ENCODE assay signal across 8 cellular contexts in genomic region chr4:119462733-119463132, GRCh38.
A peak's percentile ranks its signal among the peaks of the same experiment; 100 is the strongest.
DNase-seq lines count a peak whose midpoint lies in the region; ATAC-seq and TF ChIP-seq lines count a peak whose summit lies in the region.
"Not testable (repeated sequence)": the region's sequence is repeated elsewhere in the genome, so short reads cannot be mapped to it uniquely, and the experiment has no call there.

No MANE protein-coding gene starts in this region.

- TF ChIP-seq CTCF in BE2C (IDR thresholded peaks at IDR 0.05; ENCODE audit: low read depth, low read length), result peak; percentile 19
- TF ChIP-seq CTCF in Loucy (conservative IDR thresholded peaks at IDR 0.05; ENCODE audit: low read length), result peak; percentile 32

- H3K4me3 ChIP-seq in BE2C (ENCODE audit: low read depth, low read length); Loucy (ENCODE audit: low read length, poor library complexity, severe bottlenecking): not testable (repeated sequence)

- H4K20me1 ChIP-seq in Loucy (ENCODE audit: insufficient read depth, low read length, poor library complexity, severe bottlenecking), result not testable (repeated sequence)

- H3F3A ChIP-seq in Loucy (ENCODE audit: low read depth), result not testable (repeated sequence)

- not testable (repeated sequence) for H3K9me2 ChIP-seq in Loucy (replicated peaks; ENCODE audit: low read depth, low read length)

- H3K9me3 Mint-ChIP-seq in dendritic cell treated with granulocyte-macrophage colony-stimulating factor and Interleukin-4, amounts not matched to agents 40 ng/mL and 50 ng/mL, for 4 days; immature natural killer cell: not testable (repeated sequence)

- not testable (repeated sequence) for H3K36me3 ChIP-seq in BE2C; Loucy (ENCODE audit: insufficient read depth, low read length)

- ATAC-seq in GM18858 (IDR thresholded peaks at IDR 0.05; ENCODE audit: unreplicated experiment), result peak; percentile 63

- not testable (repeated sequence) for H3K4me3 Mint-ChIP-seq in dendritic cell treated with granulocyte-macrophage colony-stimulating factor and Interleukin-4, amounts not matched to agents 40 ng/mL and 50 ng/mL, for 4 days; immature natural killer cell

- DNase-seq in BE2C (peak; percentile 37), T follicular helper cell (ENCODE audit: low read depth) (peak; percentile 33), activated T-cell treated with anti-CD3 and anti-CD28 coated beads for 4 hours (peak; percentile 35), immature natural killer cell (peak in 2 of 3 donors; percentile 10 to 24)
- DNase-seq in stimulated activated CD4-positive, alpha-beta T cell treated with anti-CD3 and anti-CD28 coated beads, Interleukin-12 subunit alpha, Interleukin-12 subunit beta, amount 100 ng/mL, for 4 hours, result peak; percentile 12

- not testable (repeated sequence) for H3K4me2 ChIP-seq in Loucy (ENCODE audit: low read depth, low read length, poor library complexity, severe bottlenecking)

- intact Hi-C loops in dendritic cell treated with granulocyte-macrophage colony-stimulating factor and Interleukin-4, amounts not matched to agents 40 ng/mL and 50 ng/mL, for 4 days (cut with micrococcal nuclease), result not testable (repeated sequence)

- not testable (repeated sequence) for H3K27me3 Mint-ChIP-seq in dendritic cell treated with granulocyte-macrophage colony-stimulating factor and Interleukin-4, amounts not matched to agents 40 ng/mL and 50 ng/mL, for 4 days; immature natural killer cell (ENCODE audit: low read depth in 3 of 3)

- peaks cover 21% of the 10 kb centered on the region for H3K36me3 Mint-ChIP-seq in dendritic cell treated with granulocyte-macrophage colony-stimulating factor and Interleukin-4, amounts not matched to agents 40 ng/mL and 50 ng/mL, for 4 days (ENCODE audit: low read depth)
- H3K36me3 Mint-ChIP-seq in immature natural killer cell, result peaks cover 10 to 23% (median 13%) of the 10 kb centered on the region in 3 donors

- not testable (repeated sequence) for H3K9ac ChIP-seq in Loucy (ENCODE audit: low read depth, low read length, poor library complexity, severe bottlenecking)

- not testable (repeated sequence) for H3K4me1 ChIP-seq in BE2C; Loucy (ENCODE audit: insufficient read depth, low read length, poor library complexity, severe bottlenecking)

- not testable (repeated sequence) for H3K27me3 ChIP-seq in BE2C; Loucy (ENCODE audit: insufficient read depth, low read length, poor library complexity, severe bottlenecking)

- H3K4me1 Mint-ChIP-seq in dendritic cell treated with granulocyte-macrophage colony-stimulating factor and Interleukin-4, amounts not matched to agents 40 ng/mL and 50 ng/mL, for 4 days (ENCODE audit: low read depth); immature natural killer cell: not testable (repeated sequence)

- not testable (repeated sequence) for H3K79me2 ChIP-seq in Loucy (ENCODE audit: insufficient read depth, low read length)

- H3K9me3 ChIP-seq in BE2C; Loucy (ENCODE audit: insufficient read depth, low read depth, low read length): not testable (repeated sequence)

- H2AFZ ChIP-seq in Loucy (ENCODE audit: low read length), result not testable (repeated sequence)

- peak overlapping the region; percentile 66 for H3K27ac Mint-ChIP-seq in dendritic cell treated with granulocyte-macrophage colony-stimulating factor and Interleukin-4, amounts not matched to agents 40 ng/mL and 50 ng/mL, for 4 days
- H3K27ac Mint-ChIP-seq in immature natural killer cell, result peak overlapping the region in 1 of 6 donors; percentile 40
